Comparison of ENCODE assay signal across 3 cellular contexts in genomic region chr16:5214466-5214865, GRCh38.
TF ChIP-seq lines count a peak whose summit lies in the region.

No MANE protein-coding gene starts in this region.

TF ChIP-seq in SK-N-SH treated with all-trans-retinoic acid at 6 μM for 48 hours, 23 proteins besides CTCF, POLR2A, EP300 and RAD21:
- TF ChIP-seq ZNF565 (CRISPR knock-in tag; conservative IDR thresholded peaks at IDR 0.05; ENCODE audit: low read depth) (peak; percentile 84), TOX (CRISPR knock-in tag; IDR thresholded peaks at IDR 0.05; ENCODE audit: borderline replicate concordance) (no peak)

TF ChIP-seq in SK-N-SH, 30 proteins besides CTCF, POLR2A, EP300 and RAD21:
- no peak for TF ChIP-seq JUND (IDR thresholded peaks at IDR 0.05)
- no peak for TF ChIP-seq SIN3A (IDR thresholded peaks at IDR 0.05; ENCODE audit: borderline replicate concordance, low read depth, low read length)
- TF ChIP-seq TEAD4 (IDR thresholded peaks at IDR 0.05; ENCODE audit: borderline replicate concordance, insufficient read depth): no peak
- TF ChIP-seq SMC3 (IDR thresholded peaks at IDR 0.05; ENCODE audit: low read depth, low read length): no peak
- TF ChIP-seq TAF1 (IDR thresholded peaks at IDR 0.05; ENCODE audit: borderline replicate concordance, low read depth, low read length): no peak
- TF ChIP-seq FOXJ3 (CRISPR knock-in tag; IDR thresholded peaks at IDR 0.05): no peak
- no peak for TF ChIP-seq RCOR1 (IDR thresholded peaks at IDR 0.05; ENCODE audit: low read length)

TF ChIP-seq in H1, 55 proteins besides CTCF, POLR2A, EP300 and RAD21:
- TF ChIP-seq CBX5 (IDR thresholded peaks at IDR 0.05; ENCODE audit: low read depth, low read length) (no peak), YY1 (IDR thresholded peaks at IDR 0.05; ENCODE audit: low read depth, low read length) (peak; percentile 65; the same call in 1 of the 2 replicates)
